9 cellular contexts compared by ENCODE assay signal in the genomic region with DNA sequence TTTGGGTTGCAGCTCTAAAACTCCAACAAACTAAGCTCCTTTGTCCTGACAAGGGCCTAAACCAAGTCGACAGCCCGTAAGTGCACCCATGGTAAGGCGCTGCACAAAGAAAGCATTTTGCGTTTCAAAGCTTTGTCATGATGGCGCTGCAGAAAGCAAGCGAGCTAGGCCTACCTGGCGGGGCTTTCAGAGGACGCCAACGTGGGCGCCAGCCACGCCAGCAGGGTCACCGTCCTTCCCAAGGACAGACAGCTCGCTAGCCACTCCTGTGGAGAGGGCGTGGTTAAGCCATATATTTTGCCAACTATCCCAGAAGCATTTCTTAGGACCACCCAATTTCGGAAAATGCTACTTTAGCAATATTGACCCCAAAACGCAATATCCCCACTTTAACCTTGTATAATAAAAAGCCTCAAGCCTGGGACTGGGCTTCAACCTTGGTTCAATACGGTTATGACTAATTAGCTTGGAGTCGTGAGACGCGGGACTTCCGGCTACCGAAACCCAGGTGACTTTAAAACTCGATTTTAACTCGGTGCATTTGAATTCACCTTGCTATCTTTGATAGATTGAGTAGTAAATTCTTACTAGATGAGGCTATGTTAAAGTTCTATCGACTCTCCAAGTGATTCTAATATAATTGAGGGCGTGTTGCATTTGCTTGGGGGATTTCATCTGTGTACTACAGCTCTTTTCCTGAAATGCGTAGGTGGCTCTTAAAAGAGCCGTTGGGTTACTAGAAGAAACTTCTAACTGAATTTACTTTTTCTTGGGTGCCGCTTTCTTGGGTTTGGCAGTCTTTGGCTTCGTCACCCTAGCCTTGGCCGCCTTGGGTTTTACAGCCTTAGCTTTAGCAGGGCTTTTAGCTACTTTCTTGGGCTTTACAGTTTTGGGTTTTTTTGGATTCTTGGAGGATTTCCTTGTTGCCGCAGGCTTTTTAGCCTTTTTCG. TPM values are rescaled to one million over a fixed set of nuclear protein-coding genes. Genes with fewer than 3 reads are reported as not detected.
A peak's percentile ranks its signal among the peaks of the same experiment; 100 is the strongest.
DNase-seq lines count a peak whose midpoint lies in the region; ATAC-seq and TF ChIP-seq lines count a peak whose summit lies in the region.
"Had no signal": no experiment of that assay in that cellular context is flagged by ENCODE, and none has a peak within 500 bp of the region (broad histone marks: within the 10 kb centered on the region; RNA-seq: fewer than 3 reads in every experiment).

No MANE protein-coding gene starts in this region.

- H3K9me3 Mint-ChIP-seq in activated CD4-positive, alpha-beta T cell treated with anti-CD3 and anti-CD28 coated beads for 36 hours (ENCODE audit: low read depth), result peaks cover 5% of the 10 kb centered on the region

- H3K4me1 ChIP-seq in thymus (ENCODE audit: control insufficient read depth, insufficient read depth, low read length), result peaks cover 5% of the 10 kb centered on the region

- ATAC-seq in activated CD4-positive, alpha-beta T cell treated with anti-CD3 and anti-CD28 coated beads for 36 hours, result no peak
- peak; percentile 68 for ATAC-seq in left lobe of liver

- H3K36me3 Mint-ChIP-seq in activated CD4-positive, alpha-beta T cell treated with anti-CD3 and anti-CD28 coated beads for 36 hours (ENCODE audit: low read depth), result peaks cover 7% of the 10 kb centered on the region

- peaks cover 23% of the 10 kb centered on the region for H3K4me1 Mint-ChIP-seq in activated CD4-positive, alpha-beta T cell treated with anti-CD3 and anti-CD28 coated beads for 36 hours

- intact Hi-C loops in activated CD4-positive, alpha-beta T cell treated with anti-CD3 and anti-CD28 coated beads for 36 hours (cut with DNase I, micrococcal nuclease), result loop anchor here (1.0 to 5.0 kb wide), 3 partner anchors 24 to 54 kb away; partner anchors contain the start of gene TRIM38 (in 1 of the 2)

- H3K27ac ChIP-seq in thymus (ENCODE audit: low read depth), result peak overlapping the region; percentile 83
- H3K27ac ChIP-seq: 22Rv1 had no signal

- H3K4me3 Mint-ChIP-seq in activated CD4-positive, alpha-beta T cell treated with anti-CD3 and anti-CD28 coated beads for 36 hours, result peak overlapping the region; percentile 72

- H3K36me3 ChIP-seq in thymus (ENCODE audit: control insufficient read depth, insufficient read depth), result no peaks in the 10 kb centered on the region

- peak overlapping the region; percentile 85 for H3K27ac Mint-ChIP-seq in activated CD4-positive, alpha-beta T cell treated with anti-CD3 and anti-CD28 coated beads for 36 hours

- WGBS in thymus, result 91% methylated on average over 33 of the region's 33 CpGs

- CTCF ChIA-PET in activated CD4-positive, alpha-beta T cell treated with anti-CD3 and anti-CD28 coated beads for 36 hours (lab: Charles Lee), result interaction anchor here (0.6 to 4.2 kb wide), 14 partner anchors 10 to 133 kb away, joined by 3 to 48 read pairs (median 3); partner anchors contain the start of gene HFE

- DNase-seq in activated CD4-positive, alpha-beta T cell treated with anti-CD3 and anti-CD28 coated beads for 36 hours, result peak; percentile 16
- no peak for DNase-seq in activated CD4-positive, alpha-beta T cell treated with anti-CD3 and anti-CD28 coated beads for 4 hours
- DNase-seq in cardiac fibroblast (ENCODE audit: low read depth in 2 of 2) (peak; percentile 21 to 25), left lobe of liver (ENCODE audit: low spot score) (peak; percentile 83), T1000 (lab: John Stamatoyannopoulos, UW) (no peak), SK-N-DZ (ENCODE audit: low spot score) (no peak), NK-92 (lab: John Stamatoyannopoulos, UW; ENCODE audit: unreplicated experiment) (no peak)

- no peaks in the 10 kb centered on the region for H3K27me3 ChIP-seq in thymus (ENCODE audit: control insufficient read depth, insufficient read depth)

- no peaks in the 10 kb centered on the region for H3K9me3 ChIP-seq in thymus (ENCODE audit: control insufficient read depth)

- POLR2A ChIA-PET in activated CD4-positive, alpha-beta T cell treated with anti-CD3 and anti-CD28 coated beads for 36 hours (lab: Charles Lee), result interaction anchor here (0.5 to 2.6 kb wide), 16 partner anchors 9 to 208 kb away, joined by 3 to 24 read pairs (median 4); partner anchors contain the start of gene TRIM38

- no peak for TF ChIP-seq CTCF in cardiac fibroblast (IDR thresholded peaks at IDR 0.05; ENCODE audit: low read depth, low read length)

- peak overlapping the region; percentile 22 to 54 for H3K4me3 ChIP-seq in cardiac fibroblast (replicated peaks in 1 of 2; ENCODE audit: low read depth in 2 of 2, low read length in 2 of 2)
- H3K4me3 ChIP-seq in thymus (ENCODE audit: low read length), result peak overlapping the region; percentile 37

- no peaks in the 10 kb centered on the region for H3K27me3 Mint-ChIP-seq in activated CD4-positive, alpha-beta T cell treated with anti-CD3 and anti-CD28 coated beads for 36 hours

RNA-seq across cellular contexts. Expression of gene TRIM38, which starts 54.0 kb away (rescaled TPM):
- total RNA-seq in activated CD4-positive, alpha-beta T cell treated with anti-CD3 and anti-CD28 coated beads for 36 hours, result 10 to 100 TPM; 24.9 TPM
- 4.3 TPM for total RNA-seq in left lobe of liver
- polyA plus RNA-seq in thymus, result 11.3 TPM
- 0.02 TPM in 1 of 2 replicates, not detected in the other for polyA plus RNA-seq in SK-N-DZ (2014; cell fraction: cytosol; rRNA removed)
- 0.05 TPM in 1 of 2 replicates, not detected in the other for polyA plus RNA-seq in SK-N-DZ (2014; cell fraction: nucleus; rRNA removed)

Comparison
In these comparisons a context has a peak if more than half of its experiments do, and no peak if none do; other contexts are left out.
1. DNase-seq: peak in activated CD4-positive, alpha-beta T cell treated with anti-CD3 and anti-CD28 coated beads for 36 hours (single experiment), cardiac fibroblast (2 of 2) and left lobe of liver (single experiment); none in activated CD4-positive, alpha-beta T cell treated with anti-CD3 and anti-CD28 coated beads for 4 hours (0 of 2), T1000 (single experiment), SK-N-DZ (single experiment) and NK-92 (single experiment).